Comparison of ENCODE assay signal across 1 cellular context in genomic region chr5:102596113-102596512, GRCh38.
TF ChIP-seq lines count a peak whose summit lies in the region.

No MANE protein-coding gene starts in this region.

TF ChIP-seq in GM23338, 12 proteins besides CTCF, POLR2A, EP300 and RAD21 (continued from another document):
- TF ChIP-seq POLR2AphosphoS5 (IDR thresholded peaks at IDR 0.05; ENCODE audit: low read depth): no peak
- no peak for TF ChIP-seq JUNB (IDR thresholded peaks at IDR 0.05; ENCODE audit: unreplicated experiment)
- TF ChIP-seq ZNF114 (CRISPR knock-in tag; IDR thresholded peaks at IDR 0.05): no peak
